1 cellular context compared by ENCODE assay signal in genomic region chr2:234496835-234497591, GRCh38.
TF ChIP-seq lines count a peak whose summit lies in the region.

ARL4C (minus strand) TSS chr2:234497081; CDS start chr2:234496586, 495 bp downstream.

TF ChIP-seq in HCT116, 20 proteins besides CTCF, POLR2A, EP300 and RAD21 (continued from another document):
- TF ChIP-seq ATF3 (IDR thresholded peaks at IDR 0.05) (no peak), CEBPB (IDR thresholded peaks at IDR 0.05; ENCODE audit: low read depth) (no peak), SP1 (IDR thresholded peaks at IDR 0.05; ENCODE audit: low read depth) (no peak), ELF1 (IDR thresholded peaks at IDR 0.05; ENCODE audit: borderline replicate concordance, low read depth) (no peak), MAX (IDR thresholded peaks at IDR 0.05) (no peak)
